ENCODE assay signal across 19 cellular contexts in genomic region chr2:71462056-71462605, GRCh38.
"Had no signal": no experiment of that assay in that cellular context is flagged by ENCODE, and none has a peak within 500 bp of the region (broad histone marks: within the 10 kb centered on the region; RNA-seq: fewer than 3 reads in every experiment).

No MANE protein-coding gene starts in this region.

- H3K27ac ChIP-seq: body of pancreas, cardiac muscle cell, foreskin keratinocyte, hepatocyte, testis had no signal

- H3K4me2 ChIP-seq: hepatocyte had no signal

- DNase-seq: activated CD8-positive, alpha-beta memory T cell treated with anti-CD3 and anti-CD28 coated beads, Interleukin-2, amount 50 U/mL, for 4 hours; activated effector memory CD4-positive, alpha-beta T cell treated with anti-CD3 and anti-CD28 coated beads, Interleukin-2, amount 50 U/mL, for 16 hours; activated naive CD4-positive, alpha-beta T cell treated with anti-CD3 and anti-CD28 coated beads, Interleukin-2, amount 10 ng/mL, durations not matched to agents 7 days and 5 days; activated T-cell treated with anti-CD3 and anti-CD28 coated beads, Interleukin-2, amount 50 U/mL, for 72 hours; body of pancreas; effector CD4-positive, alpha-beta T cell; foreskin keratinocyte; immature natural killer cell; kidney glomerular epithelial cell; nucleus accumbens; stimulated activated CD4-positive, alpha-beta T cell treated with anti-CD3 and anti-CD28 coated beads, Interleukin-2, amount 100 ng/mL, for 48 hours; stimulated activated CD8-positive, alpha-beta memory T cell treated with anti-CD3 and anti-CD28 coated beads, Interleukin-4, amount 100 ng/mL, for 48 hours; stimulated activated naive CD4-positive, alpha-beta T cell; T-helper 9 cell; testis; trophoblast cell had no signal

- H3K36me3 ChIP-seq: cardiac muscle cell had no signal

- H3K4me3 ChIP-seq: body of pancreas, cardiac muscle cell, hepatocyte, testis had no signal

- H3K9me3 ChIP-seq: body of pancreas, testis had no signal

- ATAC-seq: activated T-cell treated with anti-CD3 and anti-CD28 coated beads, Interleukin-2, amount 50 U/mL, for 72 hours; body of pancreas; foreskin keratinocyte; WTC11 had no signal

- H3K79me2 ChIP-seq: hepatocyte had no signal

- H3K27me3 ChIP-seq: body of pancreas, testis had no signal

- H3K4me1 ChIP-seq: foreskin keratinocyte, testis had no signal

- H2AFZ ChIP-seq: hepatocyte had no signal
